Comparison of ENCODE assay signal across 2 cellular contexts in the genomic region with DNA sequence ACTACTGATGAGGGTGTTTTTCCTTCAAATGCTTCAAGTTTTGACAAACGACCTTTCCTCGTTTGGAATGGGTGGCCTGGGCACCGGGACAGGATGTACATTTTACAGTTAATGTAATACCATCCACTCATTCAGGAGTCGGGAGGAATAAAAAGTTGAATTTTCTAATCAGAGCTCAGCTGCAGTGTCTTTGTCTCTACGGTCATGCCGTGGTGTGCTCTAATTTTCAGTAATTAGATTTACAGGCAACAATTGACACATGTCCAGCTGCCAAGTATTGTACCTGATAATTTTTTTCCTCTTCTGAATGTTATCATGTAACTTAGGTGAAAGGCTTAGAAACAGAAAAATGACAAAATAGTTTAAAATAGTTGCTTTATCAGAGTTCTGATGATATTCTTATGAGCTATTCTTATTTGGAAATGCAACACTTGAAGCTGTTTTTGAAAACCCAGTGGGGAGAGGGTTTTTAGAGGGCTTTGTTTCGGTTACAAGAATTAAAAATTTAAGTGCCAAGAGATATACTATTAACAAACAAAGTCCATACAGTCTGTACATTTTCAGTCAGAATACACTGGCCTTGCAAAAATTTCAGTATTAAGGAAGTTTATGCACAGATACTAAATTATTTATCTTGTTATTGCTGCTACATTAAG.
TF ChIP-seq lines count a peak whose summit lies in the region.

No MANE protein-coding gene starts in this region.

TF ChIP-seq in GM12878, 131 proteins besides CTCF, POLR2A, EP300 and RAD21 (continues in another document):
- TF ChIP-seq ZBTB40 (IDR thresholded peaks at IDR 0.05; ENCODE audit: borderline replicate concordance) = no peak
- no peak for TF ChIP-seq KDM1A (IDR thresholded peaks at IDR 0.05; ENCODE audit: borderline replicate concordance)
- no peak for TF ChIP-seq RELA (IDR thresholded peaks at IDR 0.05; ENCODE audit: borderline replicate concordance, partially characterized antibody)
- TF ChIP-seq, protein P1, sequence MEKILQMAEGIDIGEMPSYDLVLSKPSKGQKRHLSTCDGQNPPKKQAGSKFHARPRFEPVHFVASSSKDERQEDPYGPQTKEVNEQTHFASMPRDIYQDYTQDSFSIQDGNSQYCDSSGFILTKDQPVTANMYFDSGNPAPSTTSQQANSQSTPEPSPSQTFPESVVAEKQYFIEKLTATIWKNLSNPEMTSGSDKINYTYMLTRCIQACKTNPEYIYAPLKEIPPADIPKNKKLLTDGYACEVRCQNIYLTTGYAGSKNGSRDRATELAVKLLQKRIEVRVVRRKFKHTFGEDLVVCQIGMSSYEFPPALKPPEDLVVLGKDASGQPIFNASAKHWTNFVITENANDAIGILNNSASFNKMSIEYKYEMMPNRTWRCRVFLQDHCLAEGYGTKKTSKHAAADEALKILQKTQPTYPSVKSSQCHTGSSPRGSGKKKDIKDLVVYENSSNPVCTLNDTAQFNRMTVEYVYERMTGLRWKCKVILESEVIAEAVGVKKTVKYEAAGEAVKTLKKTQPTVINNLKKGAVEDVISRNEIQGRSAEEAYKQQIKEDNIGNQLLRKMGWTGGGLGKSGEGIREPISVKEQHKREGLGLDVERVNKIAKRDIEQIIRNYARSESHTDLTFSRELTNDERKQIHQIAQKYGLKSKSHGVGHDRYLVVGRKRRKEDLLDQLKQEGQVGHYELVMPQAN (conservative IDR thresholded peaks at IDR 0.05) = no peak
- TF ChIP-seq HDAC2 (IDR thresholded peaks at IDR 0.05) = no peak
- TF ChIP-seq GABPA (IDR thresholded peaks at IDR 0.05; ENCODE audit: low read depth) = no peak
- TF ChIP-seq, protein P2, sequence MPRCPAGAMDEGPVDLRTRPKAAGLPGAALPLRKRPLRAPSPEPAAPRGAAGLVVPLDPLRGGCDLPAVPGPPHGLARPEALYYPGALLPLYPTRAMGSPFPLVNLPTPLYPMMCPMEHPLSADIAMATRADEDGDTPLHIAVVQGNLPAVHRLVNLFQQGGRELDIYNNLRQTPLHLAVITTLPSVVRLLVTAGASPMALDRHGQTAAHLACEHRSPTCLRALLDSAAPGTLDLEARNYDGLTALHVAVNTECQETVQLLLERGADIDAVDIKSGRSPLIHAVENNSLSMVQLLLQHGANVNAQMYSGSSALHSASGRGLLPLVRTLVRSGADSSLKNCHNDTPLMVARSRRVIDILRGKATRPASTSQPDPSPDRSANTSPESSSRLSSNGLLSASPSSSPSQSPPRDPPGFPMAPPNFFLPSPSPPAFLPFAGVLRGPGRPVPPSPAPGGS (IDR thresholded peaks at IDR 0.05; ENCODE audit: borderline replicate concordance, insufficient read depth, low read depth, low read length, poor library complexity, severe bottlenecking) = no peak
- TF ChIP-seq, protein P3, sequence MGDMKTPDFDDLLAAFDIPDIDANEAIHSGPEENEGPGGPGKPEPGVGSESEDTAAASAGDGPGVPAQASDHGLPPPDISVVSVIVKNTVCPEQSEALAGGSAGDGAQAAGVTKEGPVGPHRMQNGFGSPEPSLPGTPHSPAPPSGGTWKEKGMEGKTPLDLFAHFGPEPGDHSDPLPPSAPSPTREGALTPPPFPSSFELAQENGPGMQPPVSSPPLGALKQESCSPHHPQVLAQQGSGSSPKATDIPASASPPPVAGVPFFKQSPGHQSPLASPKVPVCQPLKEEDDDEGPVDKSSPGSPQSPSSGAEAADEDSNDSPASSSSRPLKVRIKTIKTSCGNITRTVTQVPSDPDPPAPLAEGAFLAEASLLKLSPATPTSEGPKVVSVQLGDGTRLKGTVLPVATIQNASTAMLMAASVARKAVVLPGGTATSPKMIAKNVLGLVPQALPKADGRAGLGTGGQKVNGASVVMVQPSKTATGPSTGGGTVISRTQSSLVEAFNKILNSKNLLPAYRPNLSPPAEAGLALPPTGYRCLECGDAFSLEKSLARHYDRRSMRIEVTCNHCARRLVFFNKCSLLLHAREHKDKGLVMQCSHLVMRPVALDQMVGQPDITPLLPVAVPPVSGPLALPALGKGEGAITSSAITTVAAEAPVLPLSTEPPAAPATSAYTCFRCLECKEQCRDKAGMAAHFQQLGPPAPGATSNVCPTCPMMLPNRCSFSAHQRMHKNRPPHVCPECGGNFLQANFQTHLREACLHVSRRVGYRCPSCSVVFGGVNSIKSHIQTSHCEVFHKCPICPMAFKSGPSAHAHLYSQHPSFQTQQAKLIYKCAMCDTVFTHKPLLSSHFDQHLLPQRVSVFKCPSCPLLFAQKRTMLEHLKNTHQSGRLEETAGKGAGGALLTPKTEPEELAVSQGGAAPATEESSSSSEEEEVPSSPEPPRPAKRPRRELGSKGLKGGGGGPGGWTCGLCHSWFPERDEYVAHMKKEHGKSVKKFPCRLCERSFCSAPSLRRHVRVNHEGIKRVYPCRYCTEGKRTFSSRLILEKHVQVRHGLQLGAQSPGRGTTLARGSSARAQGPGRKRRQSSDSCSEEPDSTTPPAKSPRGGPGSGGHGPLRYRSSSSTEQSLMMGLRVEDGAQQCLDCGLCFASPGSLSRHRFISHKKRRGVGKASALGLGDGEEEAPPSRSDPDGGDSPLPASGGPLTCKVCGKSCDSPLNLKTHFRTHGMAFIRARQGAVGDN (IDR thresholded peaks at IDR 0.05) = no peak
- no peak for TF ChIP-seq ASH2L (IDR thresholded peaks at IDR 0.05; ENCODE audit: borderline replicate concordance, low read depth)
- no peak for TF ChIP-seq NFYA (IDR thresholded peaks at IDR 0.05; ENCODE audit: borderline replicate concordance, low read depth, low read length)

TF ChIP-seq in neural cell, 6 proteins besides CTCF, POLR2A, EP300 and RAD21:
- no peak for TF ChIP-seq EZH2 (IDR thresholded peaks at IDR 0.05; ENCODE audit: borderline replicate concordance, insufficient read depth, low read length, poor library complexity, severe bottlenecking)
- peak; percentile 40 for TF ChIP-seq POLR2AphosphoS5 (IDR thresholded peaks at IDR 0.05)
- no peak for TF ChIP-seq SMC3 (conservative IDR thresholded peaks at IDR 0.05; ENCODE audit: poor library complexity)
- TF ChIP-seq MXI1 (conservative IDR thresholded peaks at IDR 0.05; ENCODE audit: poor library complexity, severe bottlenecking) = no peak
TF ChIP-seq in neural cell: peak in this region for 1.
